ENCODE assay signal across 15 cellular contexts in genomic region chr10:131978366-131978765, GRCh38. TPM values are rescaled to one million over a fixed set of nuclear protein-coding genes. Genes with fewer than 3 reads are reported as not detected.
DNase-seq lines count a peak whose midpoint lies in the region; ATAC-seq and TF ChIP-seq lines count a peak whose summit lies in the region.
"Had no signal": no experiment of that assay in that cellular context is flagged by ENCODE, and none has a peak within 500 bp of the region (broad histone marks: within the 10 kb centered on the region; RNA-seq: fewer than 3 reads in every experiment).

No MANE protein-coding gene starts in this region.

- H3K4me3 Mint-ChIP-seq in activated CD8-positive, alpha-beta T cell treated with anti-CD3 and anti-CD28 coated beads for 36 hours, result peak overlapping the region; percentile 91
- H3K4me3 Mint-ChIP-seq in activated CD8-positive, alpha-beta T cell treated with anti-CD3 and anti-CD28 coated beads, Interleukin-2, amount 10 ng/mL, durations not matched to agents 7 days and 5 days, result no peak overlapping the region
- H3K4me3 Mint-ChIP-seq in brain, result peak overlapping the region; percentile 91 to 97 (median 94)
- no peak overlapping the region for H3K4me3 Mint-ChIP-seq in progenitor cell of endocrine pancreas (ENCODE audit: low read depth)
- no peak overlapping the region for H3K4me3 Mint-ChIP-seq in stimulated activated memory B cell treated with anti-CD40 and anti-IgM and Interleukin-4, amounts not matched to agents 10 μg/mL and 1 μg/mL and 100 μg/mL, for 72 hours
- H3K4me3 Mint-ChIP-seq: dendritic cell treated with granulocyte-macrophage colony-stimulating factor and Interleukin-4, amounts not matched to agents 40 ng/mL and 50 ng/mL, for 4 days had no signal

- H2AK5ac ChIP-seq in IMR-90 (ENCODE audit: low read depth, low read length), result no peak overlapping the region

- no peak overlapping the region for H3K4ac ChIP-seq in IMR-90 (ENCODE audit: low read depth, low read length)

- TF ChIP-seq POLR2A in IMR-90 (IDR thresholded peaks at IDR 0.05; ENCODE audit: low read depth, low read length), result no peak
- no peak for TF ChIP-seq POLR2A in sigmoid colon (IDR thresholded peaks at IDR 0.05)

- dilution Hi-C loops in IMR-90 (cut with HindIII; ENCODE audit: low sequenced_read_pairs, unreplicated experiment), result no loop called here

- TF ChIP-seq EP300 in sigmoid colon (IDR thresholded peaks at IDR 0.05), result no peak

- no peak overlapping the region for H4K5ac ChIP-seq in IMR-90 (ENCODE audit: low read depth, low read length)

- no peak overlapping the region for H3K18ac ChIP-seq in IMR-90 (ENCODE audit: low read depth, low read length)

- in situ Hi-C loops in IMR-90 (cut with MboI; ENCODE audit: low sequenced_read_pairs), result no loop called here

- H3K4me1 ChIP-seq in IMR-90 (ENCODE audit: control insufficient read depth, insufficient read depth, low read length), result peaks cover 23% of the 10 kb centered on the region
- H3K4me1 ChIP-seq in sigmoid colon, result peaks cover 0 to 48% (median 37%) of the 10 kb centered on the region in 4 donors

- peaks cover 30% of the 10 kb centered on the region for H3K9me1 ChIP-seq in IMR-90 (ENCODE audit: insufficient read depth, low read length)

- H3K27me3 ChIP-seq in IMR-90 (ENCODE audit: control insufficient read depth, insufficient read depth, low read length) (no peaks in the 10 kb centered on the region), sigmoid colon (no peaks in the 10 kb centered on the region)
- H3K27me3 ChIP-seq: MG63 had no signal

- peaks cover 64% of the 10 kb centered on the region for H3K4me1 Mint-ChIP-seq in activated CD8-positive, alpha-beta T cell treated with anti-CD3 and anti-CD28 coated beads for 36 hours (ENCODE audit: low read depth)
- peaks cover 69% of the 10 kb centered on the region for H3K4me1 Mint-ChIP-seq in activated CD8-positive, alpha-beta T cell treated with anti-CD3 and anti-CD28 coated beads, Interleukin-2, amount 10 ng/mL, durations not matched to agents 7 days and 5 days (ENCODE audit: low read depth)
- peaks cover 75% of the 10 kb centered on the region for H3K4me1 Mint-ChIP-seq in brain
- peaks cover 28% of the 10 kb centered on the region for H3K4me1 Mint-ChIP-seq in progenitor cell of endocrine pancreas (ENCODE audit: low read depth)
- peaks cover 41% of the 10 kb centered on the region for H3K4me1 Mint-ChIP-seq in stimulated activated memory B cell treated with anti-CD40 and anti-IgM and Interleukin-4, amounts not matched to agents 10 μg/mL and 1 μg/mL and 100 μg/mL, for 72 hours

- H3K4me3 ChIP-seq in IMR-90 (ENCODE audit: insufficient read depth, low read depth, low read length), result no peak overlapping the region
- H3K4me3 ChIP-seq in sigmoid colon, result no peak overlapping the region
- H3K4me3 ChIP-seq: lower lobe of right lung, MG63 had no signal

- WGBS in IMR-90 (ENCODE audit: extremely low coverage in 2 of 2, insufficient read length in 1 of 2), 2 experiments, result no CpG with 5 or more reads among the region's 3 CpGs
- WGBS in sigmoid colon, 2 donors, result 61 to 83% methylated on average over 3 of the region's 3 CpGs

- no peak for TF ChIP-seq CTCF in activated CD8-positive, alpha-beta T cell treated with anti-CD3 and anti-CD28 coated beads for 36 hours (IDR thresholded peaks at IDR 0.05)
- TF ChIP-seq CTCF in IMR-90 (conservative IDR thresholded peaks at IDR 0.05; ENCODE audit: low read depth, low read length), result no peak
- no peak for TF ChIP-seq CTCF in brain (conservative IDR thresholded peaks at IDR 0.05)
- no peak for TF ChIP-seq CTCF in sigmoid colon (IDR thresholded peaks at IDR 0.05)
- no peak for TF ChIP-seq CTCF in progenitor cell of endocrine pancreas (IDR thresholded peaks at IDR 0.05; ENCODE audit: unreplicated experiment)

- ATAC-seq in activated CD8-positive, alpha-beta T cell treated with anti-CD3 and anti-CD28 coated beads for 36 hours, result no peak
- no peak for ATAC-seq in activated CD8-positive, alpha-beta T cell treated with anti-CD3 and anti-CD28 coated beads, Interleukin-2, amount 10 ng/mL, durations not matched to agents 7 days and 5 days
- ATAC-seq in IMR-90 (ENCODE audit: low read depth) (no peak), GM18858 (IDR thresholded peaks at IDR 0.05; ENCODE audit: unreplicated experiment) (no peak)
- no peak for ATAC-seq in stimulated activated memory B cell treated with anti-CD40 and anti-IgM and Interleukin-4, amounts not matched to agents 10 μg/mL and 1 μg/mL and 100 μg/mL, for 72 hours
- ATAC-seq: lower lobe of right lung had no signal

- no peak for TF ChIP-seq RAD21 in IMR-90 (IDR thresholded peaks at IDR 0.05; ENCODE audit: low read length)

- no peak overlapping the region for H2AFZ ChIP-seq in IMR-90 (replicated peaks; ENCODE audit: low read length, poor library complexity)

- POLR2A ChIA-PET in activated CD8-positive, alpha-beta T cell treated with anti-CD3 and anti-CD28 coated beads for 36 hours (lab: Charles Lee), result no interaction called here
- POLR2A ChIA-PET in activated CD8-positive, alpha-beta T cell treated with anti-CD3 and anti-CD28 coated beads, Interleukin-2, amount 10 ng/mL, durations not matched to agents 7 days and 5 days (lab: Charles Lee), result no interaction called here
- POLR2A ChIA-PET in IMR-90 (lab: Charles Lee; ENCODE audit: unreplicated experiment), result no interaction called here

- CTCF ChIA-PET in activated CD8-positive, alpha-beta T cell treated with anti-CD3 and anti-CD28 coated beads for 36 hours (lab: Charles Lee), result interaction anchor here (1.5 kb wide), 1 partner anchor 93 kb away, joined by 8 read pairs; no protein-coding TSS in a partner anchor
- CTCF ChIA-PET in activated CD8-positive, alpha-beta T cell treated with anti-CD3 and anti-CD28 coated beads, Interleukin-2, amount 10 ng/mL, durations not matched to agents 7 days and 5 days (lab: Charles Lee), result no interaction called here
- CTCF ChIA-PET in IMR-90 (lab: Yijun Ruan, JAX), result no interaction called here

- BruUV-seq in IMR-90 (replicated peaks; lab: Mats Ljungman, UMichigan), result no TSS peak

- peaks cover 0 to 76% of the 10 kb centered on the region in 2 experiments; a peak in 2 of 4 replicates for H3K79me1 ChIP-seq in IMR-90 (ENCODE audit: low read depth in 1 of 2, low read length in 2 of 2)

- peaks cover 76% of the 10 kb centered on the region for H4K20me1 ChIP-seq in IMR-90 (ENCODE audit: insufficient read depth, low read length)

- no peak overlapping the region for H4K91ac ChIP-seq in IMR-90 (ENCODE audit: insufficient read depth, low read depth, low read length)

- no peak overlapping the region for H3K9ac ChIP-seq in IMR-90 (ENCODE audit: low read depth, low read length)

- H2BK5ac ChIP-seq in IMR-90 (ENCODE audit: low read depth, low read length, poor library complexity, severe bottlenecking), result no peak overlapping the region

- no peak overlapping the region for H3K56ac ChIP-seq in IMR-90 (ENCODE audit: extremely low read depth, insufficient read depth, low read length)

- no peak overlapping the region for H3K14ac ChIP-seq in IMR-90 (replicated peaks; ENCODE audit: low read depth, low read length)

- no peaks in the 10 kb centered on the region for H3K9me3 Mint-ChIP-seq in activated CD8-positive, alpha-beta T cell treated with anti-CD3 and anti-CD28 coated beads for 36 hours
- H3K9me3 Mint-ChIP-seq in activated CD8-positive, alpha-beta T cell treated with anti-CD3 and anti-CD28 coated beads, Interleukin-2, amount 10 ng/mL, durations not matched to agents 7 days and 5 days (ENCODE audit: insufficient read depth), result no peaks in the 10 kb centered on the region
- H3K9me3 Mint-ChIP-seq in brain (peaks cover 0 to 17% (median 6%) of the 10 kb centered on the region in 5 experiments), progenitor cell of endocrine pancreas (ENCODE audit: low read depth) (no peaks in the 10 kb centered on the region)
- H3K9me3 Mint-ChIP-seq in stimulated activated memory B cell treated with anti-CD40 and anti-IgM and Interleukin-4, amounts not matched to agents 10 μg/mL and 1 μg/mL and 100 μg/mL, for 72 hours, result no peaks in the 10 kb centered on the region
- H3K9me3 Mint-ChIP-seq: dendritic cell treated with granulocyte-macrophage colony-stimulating factor and Interleukin-4, amounts not matched to agents 40 ng/mL and 50 ng/mL, for 4 days had no signal

- H2BK15ac ChIP-seq in IMR-90 (ENCODE audit: low read depth, low read length), result no peak overlapping the region

- H3K23ac ChIP-seq in IMR-90 (ENCODE audit: low read depth, low read length), result no peak overlapping the region

- intact Hi-C loops in activated CD8-positive, alpha-beta T cell treated with anti-CD3 and anti-CD28 coated beads for 36 hours (cut with micrococcal nuclease), result no loop called here
- intact Hi-C loops in IMR-90 (cut with micrococcal nuclease), result no loop called here
- intact Hi-C loops in sigmoid colon (cut with DNase I), result loop anchor here (5.0 kb wide), 1 partner anchor 91 kb away; no protein-coding TSS in a partner anchor

- H3K27ac ChIP-seq in IMR-90 (ENCODE audit: insufficient read depth, low read length), result no peak overlapping the region
- H3K27ac ChIP-seq in sigmoid colon, result no peak overlapping the region
- H3K27ac ChIP-seq: lower lobe of right lung had no signal

- no peak overlapping the region for H2BK120ac ChIP-seq in IMR-90 (ENCODE audit: low read depth, low read length)

- H4K8ac ChIP-seq in IMR-90 (ENCODE audit: low read depth in 2 of 2, low read length in 2 of 2), result no peak overlapping the region

- DNase-seq in activated CD8-positive, alpha-beta T cell treated with anti-CD3 and anti-CD28 coated beads for 36 hours, result no peak
- DNase-seq in activated CD8-positive, alpha-beta T cell treated with anti-CD3 and anti-CD28 coated beads, Interleukin-2, amount 10 ng/mL, durations not matched to agents 7 days and 5 days, result no peak
- DNase-seq in IMR-90, result no peak
- DNase-seq in sigmoid colon, result peak; percentile 49
- DNase-seq in progenitor cell of endocrine pancreas (ENCODE audit: low spot score, unreplicated experiment), result no peak
- DNase-seq: activated CD8-positive, alpha-beta memory T cell treated with anti-CD3 and anti-CD28 coated beads, Interleukin-2, amount 50 U/mL, for 48 hours; anterior cingulate cortex; DMS79 treated with DMSO at 0.1 percent for 48 hours; lower lobe of right lung; MG63; NCI-H2081 had no signal

- no peak overlapping the region for H2BK20ac ChIP-seq in IMR-90 (ENCODE audit: low read depth, low read length)

- H3K36me3 ChIP-seq in IMR-90 (ENCODE audit: control insufficient read depth, insufficient read depth, low read length), result peaks cover 34% of the 10 kb centered on the region
- no peaks in the 10 kb centered on the region for H3K36me3 ChIP-seq in sigmoid colon
- H3K36me3 ChIP-seq: lower lobe of right lung had no signal

- no peaks in the 10 kb centered on the region for H3K9me3 ChIP-seq in IMR-90 (ENCODE audit: control insufficient read depth, insufficient read depth, low read length)
- no peaks in the 10 kb centered on the region for H3K9me3 ChIP-seq in sigmoid colon
- H3K9me3 ChIP-seq: lower lobe of right lung, MG63 had no signal

- H3K27me3 Mint-ChIP-seq in activated CD8-positive, alpha-beta T cell treated with anti-CD3 and anti-CD28 coated beads for 36 hours, result no peaks in the 10 kb centered on the region
- H3K27me3 Mint-ChIP-seq in activated CD8-positive, alpha-beta T cell treated with anti-CD3 and anti-CD28 coated beads, Interleukin-2, amount 10 ng/mL, durations not matched to agents 7 days and 5 days (ENCODE audit: low read depth), result peaks cover 1% of the 10 kb centered on the region
- H3K27me3 Mint-ChIP-seq in brain (peaks cover 10% of the 10 kb centered on the region), progenitor cell of endocrine pancreas (peaks cover 7% of the 10 kb centered on the region)
- peaks cover 13% of the 10 kb centered on the region for H3K27me3 Mint-ChIP-seq in stimulated activated memory B cell treated with anti-CD40 and anti-IgM and Interleukin-4, amounts not matched to agents 10 μg/mL and 1 μg/mL and 100 μg/mL, for 72 hours

- peaks cover 75% of the 10 kb centered on the region for H3K36me3 Mint-ChIP-seq in activated CD8-positive, alpha-beta T cell treated with anti-CD3 and anti-CD28 coated beads for 36 hours (ENCODE audit: low read depth)
- peaks cover 56% of the 10 kb centered on the region for H3K36me3 Mint-ChIP-seq in activated CD8-positive, alpha-beta T cell treated with anti-CD3 and anti-CD28 coated beads, Interleukin-2, amount 10 ng/mL, durations not matched to agents 7 days and 5 days (ENCODE audit: low read depth)
- peaks cover 78% of the 10 kb centered on the region for H3K36me3 Mint-ChIP-seq in brain
- H3K36me3 Mint-ChIP-seq in progenitor cell of endocrine pancreas (ENCODE audit: insufficient read depth), result no peaks in the 10 kb centered on the region
- peaks cover 15% of the 10 kb centered on the region for H3K36me3 Mint-ChIP-seq in stimulated activated memory B cell treated with anti-CD40 and anti-IgM and Interleukin-4, amounts not matched to agents 10 μg/mL and 1 μg/mL and 100 μg/mL, for 72 hours

- peak overlapping the region; percentile 87 for H3K4me2 ChIP-seq in IMR-90 (ENCODE audit: low read depth, low read length)

- no peak overlapping the region for H2AK9ac ChIP-seq in IMR-90 (replicated peaks; ENCODE audit: low read depth, low read length, poor library complexity)

- H3K27ac Mint-ChIP-seq in activated CD8-positive, alpha-beta T cell treated with anti-CD3 and anti-CD28 coated beads for 36 hours, result peak overlapping the region; percentile 66
- no peak overlapping the region for H3K27ac Mint-ChIP-seq in activated CD8-positive, alpha-beta T cell treated with anti-CD3 and anti-CD28 coated beads, Interleukin-2, amount 10 ng/mL, durations not matched to agents 7 days and 5 days
- H3K27ac Mint-ChIP-seq in brain, result peak overlapping the region in 4 of 5 experiments; percentile 8 to 93 (median 42)
- no peak overlapping the region for H3K27ac Mint-ChIP-seq in progenitor cell of endocrine pancreas
- H3K27ac Mint-ChIP-seq in stimulated activated memory B cell treated with anti-CD40 and anti-IgM and Interleukin-4, amounts not matched to agents 10 μg/mL and 1 μg/mL and 100 μg/mL, for 72 hours, result no peak overlapping the region
- H3K27ac Mint-ChIP-seq: dendritic cell treated with granulocyte-macrophage colony-stimulating factor and Interleukin-4, amounts not matched to agents 40 ng/mL and 50 ng/mL, for 4 days had no signal

RNA-seq across cellular contexts. Expression of gene BNIP3, which starts 3.4 kb away (rescaled TPM):
- 100 to 1,000 TPM; 207 to 216 TPM for total RNA-seq in activated CD8-positive, alpha-beta T cell treated with anti-CD3 and anti-CD28 coated beads for 36 hours
- total RNA-seq in activated CD8-positive, alpha-beta T cell treated with anti-CD3 and anti-CD28 coated beads, Interleukin-2, amount 10 ng/mL, durations not matched to agents 7 days and 5 days, result 10 to 100 TPM; 61.5 to 62.9 TPM
- total RNA-seq in IMR-90 (2012; rRNA removed), result 134 and 252 TPM in 2 replicates
- 181 and 211 TPM in 2 replicates for polyA plus RNA-seq in IMR-90 (2012; rRNA removed)
- 221 and 286 TPM in 2 replicates for polyA plus RNA-seq in IMR-90 (2012; cell fraction: cytosol; rRNA removed)
- polyA plus RNA-seq in IMR-90 (2012; cell fraction: nucleus; rRNA removed; ENCODE audit: low replicate concordance), result 248 and 274 TPM in 2 replicates
- 43.7 TPM for polyA plus RNA-seq in brain (ENCODE audit: insufficient read depth, low read depth, low replicate concordance)
- 100 to 1,000 TPM in 2 of 4 donors, 10 to 100 TPM in 2; 55.9 to 125 (median 95.4) TPM for total RNA-seq in sigmoid colon
- polyA plus RNA-seq in sigmoid colon, result 10 to 100 TPM in 2 of 3 donors, 1 to 10 TPM in 1; 3.9 to 11.7 (median 10.8) TPM
- total RNA-seq in progenitor cell of endocrine pancreas, result 28.5 and 32.4 TPM in 2 replicates

Comparison
In these comparisons a context has a peak if more than half of its experiments do, and no peak if none do; other contexts are left out.
1. H3K27ac Mint-ChIP-seq: peak in activated CD8-positive, alpha-beta T cell treated with anti-CD3 and anti-CD28 coated beads for 36 hours (single experiment) and brain (4 of 5); none in activated CD8-positive, alpha-beta T cell treated with anti-CD3 and anti-CD28 coated beads, Interleukin-2, amount 10 ng/mL, durations not matched to agents 7 days and 5 days (single experiment), progenitor cell of endocrine pancreas (single experiment) and stimulated activated memory B cell treated with anti-CD40 and anti-IgM and Interleukin-4, amounts not matched to agents 10 μg/mL and 1 μg/mL and 100 μg/mL, for 72 hours (single experiment).
2. H3K4me3 Mint-ChIP-seq: peak in activated CD8-positive, alpha-beta T cell treated with anti-CD3 and anti-CD28 coated beads for 36 hours (single experiment) and brain (5 of 5); none in activated CD8-positive, alpha-beta T cell treated with anti-CD3 and anti-CD28 coated beads, Interleukin-2, amount 10 ng/mL, durations not matched to agents 7 days and 5 days (single experiment), progenitor cell of endocrine pancreas (single experiment) and stimulated activated memory B cell treated with anti-CD40 and anti-IgM and Interleukin-4, amounts not matched to agents 10 μg/mL and 1 μg/mL and 100 μg/mL, for 72 hours (single experiment).